Comparison of ENCODE assay signal across 10 cellular contexts in the genomic region with DNA sequence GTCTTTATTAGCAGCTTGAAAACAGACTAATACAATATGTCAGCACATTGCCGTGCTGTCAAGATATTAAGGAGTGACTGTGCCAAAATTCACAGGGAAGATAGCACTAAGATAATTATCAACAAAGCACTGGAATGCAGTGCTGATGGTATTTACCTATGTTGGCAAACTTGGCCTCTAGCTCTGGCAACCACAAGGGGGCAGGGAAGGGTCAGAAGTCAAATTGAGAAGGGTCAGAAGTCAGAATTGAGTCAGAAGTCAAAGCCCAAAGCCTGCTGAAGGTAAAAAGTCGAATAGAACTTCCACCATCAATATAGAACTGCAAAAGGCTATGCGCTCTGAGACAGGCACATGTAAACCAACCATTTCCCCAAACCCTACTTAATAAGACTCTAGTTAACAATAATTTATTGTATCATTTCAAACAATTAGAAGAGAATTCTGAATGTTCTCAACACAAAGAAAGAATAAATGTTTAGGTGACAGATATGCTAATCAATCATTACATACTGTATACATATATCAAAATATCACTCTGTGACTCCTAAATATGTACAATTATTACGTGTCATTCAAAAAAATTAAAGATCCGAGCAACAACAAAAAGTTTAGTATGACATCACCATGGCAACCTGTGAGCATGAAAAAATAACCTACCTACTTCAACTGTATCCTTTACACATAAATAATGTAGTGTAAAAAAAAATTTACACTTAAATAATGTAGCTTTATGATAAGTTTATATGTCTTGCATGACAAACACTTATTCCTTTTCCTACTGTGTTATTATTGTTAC.
DNase-seq lines count a peak whose midpoint lies in the region; ATAC-seq and TF ChIP-seq lines count a peak whose summit lies in the region.
"Had no signal": no experiment of that assay in that cellular context is flagged by ENCODE, and none has a peak within 500 bp of the region (broad histone marks: within the 10 kb centered on the region; RNA-seq: fewer than 3 reads in every experiment).

No MANE protein-coding gene starts in this region.

- DNase-seq in CD1c-positive myeloid dendritic cell (ENCODE audit: extremely low spot score) (peak; percentile 3), H4 (ENCODE audit: low spot score) (peak; percentile 55), RPMI7951 (ENCODE audit: low read depth) (peak; percentile 46), iPS DF 19.7 (ENCODE audit: low read depth, low spot score) (peak; percentile 17), left lung (no peak), GOT3 (lab: John Stamatoyannopoulos, UW) (no peak), GM19238 (ENCODE audit: insufficient read length, low spot score) (no peak), amniotic stem cell (lab: John Stamatoyannopoulos, UW) (no peak)

- intact Hi-C loops in left lung (cut with DNase I): no loop called here

- ATAC-seq in left lung: no peak

- H3K27ac ChIP-seq in left lung: no peak overlapping the region
- H3K27ac ChIP-seq: neutrophil, upper lobe of left lung had no signal

- no peak for TF ChIP-seq CTCF in left lung (IDR thresholded peaks at IDR 0.05)

- no peaks in the 10 kb centered on the region for H3K4me1 ChIP-seq in left lung
- H3K4me1 ChIP-seq: upper lobe of left lung had no signal

- H3K9me3 ChIP-seq in left lung: no peaks in the 10 kb centered on the region
- H3K9me3 ChIP-seq: neutrophil, upper lobe of left lung had no signal

- no peaks in the 10 kb centered on the region for H3K36me3 ChIP-seq in left lung
- H3K36me3 ChIP-seq: neutrophil, upper lobe of left lung had no signal

- no peak overlapping the region for H3K4me3 ChIP-seq in left lung
- H3K4me3 ChIP-seq: upper lobe of left lung had no signal

- no peaks in the 10 kb centered on the region for H3K27me3 ChIP-seq in left lung
- H3K27me3 ChIP-seq: neutrophil, upper lobe of left lung had no signal

Comparison
In these comparisons a context has a peak if more than half of its experiments do, and no peak if none do; other contexts are left out.
1. DNase-seq: peak in CD1c-positive myeloid dendritic cell (single experiment), H4 (single experiment), RPMI7951 (single experiment) and iPS DF 19.7 (single experiment); none in left lung (0 of 2), GOT3 (single experiment), GM19238 (single experiment) and amniotic stem cell (single experiment).